23 cellular contexts compared by ENCODE assay signal in genomic region chr10:5184987-5185386, GRCh38. TPM values are rescaled to one million over a fixed set of nuclear protein-coding genes. Genes with fewer than 3 reads are reported as not detected.
"Had no signal": no experiment of that assay in that cellular context is flagged by ENCODE, and none has a peak within 500 bp of the region (broad histone marks: within the 10 kb centered on the region; RNA-seq: fewer than 3 reads in every experiment).

TSS of gene AKR1C8 (minus strand) at chr10:5185150. CDS start at chr10:5185104, 46 bp downstream.

- H3K27me3 Mint-ChIP-seq: activated T-helper 17 cell treated with anti-CD3 and anti-CD28 coated beads, Interleukin-2, amount 50 U/mL, for 72 hours; dendritic cell treated with granulocyte-macrophage colony-stimulating factor and Interleukin-4, amounts not matched to agents 40 ng/mL and 50 ng/mL, for 4 days had no signal

- ATAC-seq: activated naive CD8-positive, alpha-beta T cell treated with anti-CD3 and anti-CD28 coated beads, Interleukin-2, amount 50 U/mL, for 24 hours; activated T-helper 17 cell treated with anti-CD3 and anti-CD28 coated beads, Interleukin-2, amount 50 U/mL, for 72 hours; left lung; SK-N-SH treated with all-trans-retinoic acid at 6 μM for 48 hours; stimulated activated naive CD8-positive, alpha-beta T cell treated with anti-CD3 and anti-CD28 coated beads, Interleukin-15, Interleukin-2, amounts not matched to agents 100 U/mL and 50 U/mL, for 24 hours; upper lobe of right lung had no signal

- H3K4me3 Mint-ChIP-seq: activated naive CD8-positive, alpha-beta T cell treated with anti-CD3 and anti-CD28 coated beads, Interleukin-2, amount 50 U/mL, for 24 hours; activated T-helper 17 cell treated with anti-CD3 and anti-CD28 coated beads, Interleukin-2, amount 50 U/mL, for 72 hours; dendritic cell treated with granulocyte-macrophage colony-stimulating factor and Interleukin-4, amounts not matched to agents 40 ng/mL and 50 ng/mL, for 4 days; memory B cell had no signal

- H3K27ac ChIP-seq: left lung, right atrium auricular region, suprapubic skin, upper lobe of right lung, VCaP had no signal

- H3K27me3 ChIP-seq: left lung, right atrium auricular region, suprapubic skin, upper lobe of right lung had no signal

- H3K27ac Mint-ChIP-seq: activated naive CD8-positive, alpha-beta T cell treated with anti-CD3 and anti-CD28 coated beads, Interleukin-2, amount 50 U/mL, for 24 hours; activated T-helper 17 cell treated with anti-CD3 and anti-CD28 coated beads, Interleukin-2, amount 50 U/mL, for 72 hours; dendritic cell treated with granulocyte-macrophage colony-stimulating factor and Interleukin-4, amounts not matched to agents 40 ng/mL and 50 ng/mL, for 4 days; memory B cell had no signal

- H3K36me3 ChIP-seq: left lung, right atrium auricular region, suprapubic skin, upper lobe of right lung had no signal

- H3K36me3 Mint-ChIP-seq: memory B cell had no signal

- H3K4me3 ChIP-seq: left lung, right atrium auricular region, smooth muscle cell, suprapubic skin, upper lobe of right lung had no signal

- H3K9me3 Mint-ChIP-seq: activated naive CD8-positive, alpha-beta T cell treated with anti-CD3 and anti-CD28 coated beads, Interleukin-2, amount 50 U/mL, for 24 hours; activated T-helper 17 cell treated with anti-CD3 and anti-CD28 coated beads, Interleukin-2, amount 50 U/mL, for 72 hours; memory B cell had no signal

- H3K4me1 ChIP-seq: left lung, right atrium auricular region, suprapubic skin, upper lobe of right lung had no signal

- H3K9me3 ChIP-seq: right atrium auricular region, suprapubic skin, upper lobe of right lung had no signal

- H3K4me1 Mint-ChIP-seq: activated naive CD8-positive, alpha-beta T cell treated with anti-CD3 and anti-CD28 coated beads, Interleukin-2, amount 50 U/mL, for 24 hours; activated T-helper 17 cell treated with anti-CD3 and anti-CD28 coated beads, Interleukin-2, amount 50 U/mL, for 72 hours; memory B cell had no signal

- DNase-seq: activated CD4-positive, alpha-beta T cell treated with anti-CD3 and anti-CD28 coated beads for 1 hour; activated CD4-positive, alpha-beta T cell treated with anti-CD3 and anti-CD28 coated beads, Interleukin-2, amount 50 U/mL, for 48 hours; activated naive CD4-positive, alpha-beta T cell treated with Interleukin-2 at 50 U/mL for 16 hours; activated naive CD8-positive, alpha-beta T cell treated with anti-CD3 and anti-CD28 coated beads, Interleukin-2, amount 50 U/mL, for 24 hours; effector memory CD4-positive, alpha-beta T cell; left lung; posterior cingulate gyrus; stimulated activated CD4-positive, alpha-beta T cell treated with anti-CD3 and anti-CD28 coated beads, Interleukin-4, amount 100 ng/mL, for 4 hours; stimulated activated CD8-positive, alpha-beta memory T cell treated with anti-CD3 and anti-CD28 coated beads, Interleukin-4, amount 100 ng/mL, for 48 hours; stimulated activated naive CD8-positive, alpha-beta T cell treated with anti-CD3 and anti-CD28 coated beads, Interleukin-15, Interleukin-2, amounts not matched to agents 100 U/mL and 50 U/mL, for 24 hours; T-helper 1 cell; upper lobe of right lung had no signal

RNA-seq across cellular contexts. Expression of gene AKR1C8, which starts in this region (rescaled TPM):
- total RNA-seq: astrocyte, fibroblast of lung, frontal cortex, right atrium auricular region, smooth muscle cell, suprapubic skin had no signal
- polyA plus RNA-seq: fibroblast of lung, smooth muscle cell had no signal
